Comparison of ENCODE assay signal across 8 cellular contexts in genomic region chr4:38128478-38129451, GRCh38.
DNase-seq lines count a peak whose midpoint lies in the region; ATAC-seq and TF ChIP-seq lines count a peak whose summit lies in the region.

No MANE protein-coding gene starts in this region.

- H3K27me3 Mint-ChIP-seq in immature natural killer cell (ENCODE audit: low read depth in 3 of 3), result peaks cover 10 to 24% (median 21%) of the 10 kb centered on the region in 3 donors

- peaks cover 2 to 55% (median 14%) of the 10 kb centered on the region in 3 donors for H3K4me1 ChIP-seq in gastroesophageal sphincter

- TF ChIP-seq POLR2A in gastroesophageal sphincter (IDR thresholded peaks at IDR 0.05), result no peak

- H3K27ac Mint-ChIP-seq in immature natural killer cell, result peak overlapping the region; percentile 92 to 98 (median 98)

- 62 to 75% methylated on average over 6 to 7 of the region's 7 CpGs for WGBS in gastroesophageal sphincter (ENCODE audit: low coverage in 1 of 2), 2 donors

- no peak for TF ChIP-seq CTCF in gastroesophageal sphincter (IDR thresholded peaks at IDR 0.05)

- peaks cover 9 to 34% (median 28%) of the 10 kb centered on the region in 3 donors for H3K36me3 Mint-ChIP-seq in immature natural killer cell

- H3K36me3 ChIP-seq in gastroesophageal sphincter, result peaks cover 0 to 39% of the 10 kb centered on the region in 2 donors

- ATAC-seq in GM21526 (IDR thresholded peaks at IDR 0.05; ENCODE audit: low FRiP score, unreplicated experiment) (peak; percentile 48), gastroesophageal sphincter (no peak)

- no peaks in the 10 kb centered on the region for H3K27me3 ChIP-seq in gastroesophageal sphincter

- H3K4me1 Mint-ChIP-seq in immature natural killer cell, result peaks cover 65 to 67% of the 10 kb centered on the region in 2 donors

- H3K9me3 Mint-ChIP-seq in immature natural killer cell, result no peaks in the 10 kb centered on the region

- no peak overlapping the region for H3K4me3 ChIP-seq in gastroesophageal sphincter

- peak overlapping the region; percentile 69 to 86 (median 85) for H3K4me3 Mint-ChIP-seq in immature natural killer cell

- no peak for TF ChIP-seq EP300 in gastroesophageal sphincter (IDR thresholded peaks at IDR 0.05)

- peak; percentile 41 for DNase-seq in COLO668 (lab: John Stamatoyannopoulos, UW; ENCODE audit: unreplicated experiment)
- peak; percentile 89 for DNase-seq in LHCN-M2 (ENCODE audit: low read depth)
- peak; percentile 72 for DNase-seq in activated T-cell treated with anti-CD3 and anti-CD28 coated beads for 24 hours (ENCODE audit: low read depth)
- DNase-seq in immature natural killer cell, result peak; percentile 81 to 83 (median 83)
- DNase-seq in stimulated activated CD8-positive, alpha-beta memory T cell treated with anti-CD3 and anti-CD28 coated beads, Interleukin-15, amount 100 ng/mL, for 4 hours (ENCODE audit: low read depth in 2 of 2), result peak; percentile 23 to 47
- no peak for DNase-seq in DMS 273 treated with DMSO at 0.1 percent for 48 hours (lab: John Stamatoyannopoulos, UW)

- peak overlapping the region in 2 of 4 donors; percentile 1 to 27 for H3K27ac ChIP-seq in gastroesophageal sphincter

- H3K9me3 ChIP-seq in gastroesophageal sphincter, result no peaks in the 10 kb centered on the region
